ENCODE assay signal across 20 cellular contexts in the genomic region with DNA sequence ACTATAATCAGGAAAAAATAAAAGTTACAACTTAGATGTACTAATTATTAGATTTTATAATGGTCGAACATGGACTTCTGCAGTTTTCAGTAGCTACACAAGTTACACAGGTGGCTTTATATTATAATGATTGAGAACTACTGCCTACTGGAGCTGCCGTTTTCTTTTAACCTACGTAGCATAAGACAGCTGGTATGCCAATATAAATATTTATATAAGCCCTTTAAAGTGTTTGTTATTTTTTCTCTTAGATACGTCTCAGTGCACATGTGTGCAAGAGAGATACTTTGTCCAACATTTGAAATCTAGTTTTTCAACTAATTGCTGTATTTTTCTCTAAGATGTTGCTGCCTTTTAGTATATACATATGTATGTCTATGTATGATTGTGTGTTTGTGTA. TPM values are rescaled to one million over a fixed set of nuclear protein-coding genes. Genes with fewer than 3 reads are reported as not detected.
"Had no signal": no experiment of that assay in that cellular context is flagged by ENCODE, and none has a peak within 500 bp of the region (broad histone marks: within the 10 kb centered on the region; RNA-seq: fewer than 3 reads in every experiment).

No MANE protein-coding gene starts in this region.

- DNase-seq: activated CD4-positive, alpha-beta T cell treated with anti-CD3 and anti-CD28 coated beads for 36 hours; activated CD8-positive, alpha-beta memory T cell treated with anti-CD3 and anti-CD28 coated beads for 24 hours; activated naive CD4-positive, alpha-beta T cell treated with anti-CD3 and anti-CD28 coated beads for 36 hours; adrenal gland; brain microvascular endothelial cell; dermis blood vessel endothelial cell; foreskin fibroblast; glutamatergic neuron; immature natural killer cell; mammary epithelial cell; psoas muscle; right lobe of liver; thyroid gland; uterus had no signal

- H3K4me3 ChIP-seq: adrenal gland, psoas muscle, right lobe of liver, thyroid gland, uterus had no signal

- H3K9me3 ChIP-seq: adrenal gland, psoas muscle, right lobe of liver, thyroid gland, uterus had no signal

- H3K4me1 ChIP-seq: psoas muscle, right lobe of liver, thyroid gland, uterus had no signal

- H3K4me3 Mint-ChIP-seq: activated CD4-positive, alpha-beta T cell treated with anti-CD3 and anti-CD28 coated beads for 36 hours; activated naive CD4-positive, alpha-beta T cell treated with anti-CD3 and anti-CD28 coated beads for 36 hours; activated T-helper 17 cell treated with anti-CD3 and anti-CD28 coated beads, Interleukin-2, amount 50 U/mL, for 72 hours; immature natural killer cell; nephron; stimulated activated effector memory CD8-positive, alpha-beta T cell treated with anti-CD3 and anti-CD28 coated beads, Interleukin-12 subunit alpha, Interleukin-12 subunit beta, amount 100 ng/mL, for 72 hours had no signal

- H3K27ac Mint-ChIP-seq: activated CD4-positive, alpha-beta T cell treated with anti-CD3 and anti-CD28 coated beads for 36 hours; activated naive CD4-positive, alpha-beta T cell treated with anti-CD3 and anti-CD28 coated beads for 36 hours; activated T-helper 17 cell treated with anti-CD3 and anti-CD28 coated beads, Interleukin-2, amount 50 U/mL, for 72 hours; stimulated activated effector memory CD8-positive, alpha-beta T cell treated with anti-CD3 and anti-CD28 coated beads, Interleukin-12 subunit alpha, Interleukin-12 subunit beta, amount 100 ng/mL, for 72 hours had no signal

- H3K36me3 ChIP-seq: uterus had no signal

- ATAC-seq: activated CD4-positive, alpha-beta T cell treated with anti-CD3 and anti-CD28 coated beads for 36 hours; activated T-helper 17 cell treated with anti-CD3 and anti-CD28 coated beads, Interleukin-2, amount 50 U/mL, for 72 hours; left lobe of liver; psoas muscle; right lobe of liver; stimulated activated effector memory CD8-positive, alpha-beta T cell treated with anti-CD3 and anti-CD28 coated beads, Interleukin-12 subunit alpha, Interleukin-12 subunit beta, amount 100 ng/mL, for 72 hours had no signal

- H3K27me3 ChIP-seq: adrenal gland, brain microvascular endothelial cell, right lobe of liver, thyroid gland, uterus had no signal

- H3K4me1 Mint-ChIP-seq: nephron had no signal

- H3K9me3 Mint-ChIP-seq: activated naive CD4-positive, alpha-beta T cell treated with anti-CD3 and anti-CD28 coated beads for 36 hours; activated T-helper 17 cell treated with anti-CD3 and anti-CD28 coated beads, Interleukin-2, amount 50 U/mL, for 72 hours; immature natural killer cell; nephron; stimulated activated effector memory CD8-positive, alpha-beta T cell treated with anti-CD3 and anti-CD28 coated beads, Interleukin-12 subunit alpha, Interleukin-12 subunit beta, amount 100 ng/mL, for 72 hours had no signal

- H3K27me3 Mint-ChIP-seq: activated CD4-positive, alpha-beta T cell treated with anti-CD3 and anti-CD28 coated beads for 36 hours; activated T-helper 17 cell treated with anti-CD3 and anti-CD28 coated beads, Interleukin-2, amount 50 U/mL, for 72 hours had no signal

- H3K27ac ChIP-seq: adrenal gland, brain microvascular endothelial cell, psoas muscle, right lobe of liver, thyroid gland, uterus, VCaP had no signal

RNA-seq across cellular contexts. Expression of gene PDC, which starts 42.4 kb away (rescaled TPM):
- total RNA-seq: activated CD4-positive, alpha-beta T cell treated with anti-CD3 and anti-CD28 coated beads for 36 hours; activated naive CD4-positive, alpha-beta T cell treated with anti-CD3 and anti-CD28 coated beads for 36 hours; activated T-helper 17 cell treated with anti-CD3 and anti-CD28 coated beads, Interleukin-2, amount 50 U/mL, for 72 hours; adrenal gland; dermis blood vessel endothelial cell; left lobe of liver; mammary epithelial cell; omental fat pad; psoas muscle; right lobe of liver; thyroid gland; uterus had no signal
